25 cellular contexts compared by ENCODE assay signal in genomic region chr2:237644059-237644703, GRCh38. TPM values are rescaled to one million over a fixed set of nuclear protein-coding genes. Genes with fewer than 3 reads are reported as not detected.
"Had no signal": no experiment of that assay in that cellular context is flagged by ENCODE, and none has a peak within 500 bp of the region (broad histone marks: within the 10 kb centered on the region; RNA-seq: fewer than 3 reads in every experiment).

No MANE protein-coding gene starts in this region.

- H3K4me3 Mint-ChIP-seq: IgD-negative memory B cell had no signal

- H3K27me3 ChIP-seq: SJCRH30 had no signal

- H3K27ac ChIP-seq: HL-60, KMS-11, SJCRH30 had no signal

- H3K27ac Mint-ChIP-seq: IgD-negative memory B cell had no signal

- DNase-seq: Kasumi-1, MM.1S, NCI-H1092 treated with DMSO at 0.1 percent for 48 hours, NCI-H1436, NCI-H187, NCI-H2029, NCI-H2081 treated with DMSO at 0.1 percent for 48 hours, NCI-H2171, NCI-H226, NCI-H446, NCI-H510A, NCI-H524 treated with DMSO at 0.1 percent for 48 hours, NCI-H69, NCI-H774, PC-3, SHP77 treated with DMSO at 0.1 percent for 48 hours, SJCRH30 had no signal

- ATAC-seq: K562, Panc1, PC-3, Right ventricle myocardium inferior, SK-N-SH treated with all-trans-retinoic acid at 6 μM for 48 hours had no signal

- H3K4me1 Mint-ChIP-seq: IgD-negative memory B cell had no signal

- H3K4me1 ChIP-seq: SJCRH30 had no signal

- H3K4me3 ChIP-seq: K562, SJCRH30 had no signal

RNA-seq across cellular contexts. Expression of gene RAB17, which starts 53.6 kb away (rescaled TPM):
- total RNA-seq: OCI-LY7 had no signal
